Comparison of ENCODE assay signal across 29 cellular contexts in genomic region chr12:45849289-45849688, GRCh38.
"Had no signal": no experiment of that assay in that cellular context is flagged by ENCODE, and none has a peak within 500 bp of the region (broad histone marks: within the 10 kb centered on the region; RNA-seq: fewer than 3 reads in every experiment).

No MANE protein-coding gene starts in this region.

- DNase-seq: activated CD4-positive, alpha-beta T cell treated with anti-CD3 and anti-CD28 coated beads for 36 hours; activated CD4-positive, alpha-beta T cell treated with anti-CD3 and anti-CD28 coated beads, Interleukin-2, amount 10 ng/mL, durations not matched to agents 7 days and 5 days; activated CD4-positive, alpha-beta T cell treated with anti-CD3 and anti-CD28 coated beads, Interleukin-2, amount 50 U/mL, for 48 hours; activated CD8-positive, alpha-beta T cell treated with anti-CD3 and anti-CD28 coated beads, Interleukin-2, amount 10 ng/mL, durations not matched to agents 7 days and 5 days; activated gamma-delta T cell; activated naive CD4-positive, alpha-beta T cell treated with Interleukin-2 at 50 U/mL for 16 hours; activated T-cell treated with anti-CD3 and anti-CD28 coated beads, Interleukin-2, amount 50 U/mL, for 24 hours; adrenal gland; caudate nucleus; cerebellar nuclear complex; Kasumi-1; KG1; MM.1S; MV-4-11; NCI-H1092; NCI-H1436 treated with DMSO at 0.1 percent for 48 hours; NCI-H1694 treated with DMSO at 0.1 percent for 48 hours; NCI-H2029; NCI-H345; NCI-H524 treated with DMSO at 0.1 percent for 48 hours; NK-92 treated with Interleukin-12 subunit alpha and Interleukin-12 subunit beta, amount 100 ng/mL, for 24 hours; PC-9; Right ventricle myocardium superior; SJCRH30 had no signal

- ATAC-seq: activated CD4-positive, alpha-beta T cell treated with anti-CD3 and anti-CD28 coated beads for 36 hours; activated CD4-positive, CD25-positive, alpha-beta regulatory T cell treated with anti-CD3 and anti-CD28 coated beads, Interleukin-2, amount 50 U/mL, for 24 hours; activated CD8-positive, alpha-beta T cell treated with anti-CD3 and anti-CD28 coated beads, Interleukin-2, amount 10 ng/mL, durations not matched to agents 7 days and 5 days; WTC11 had no signal

- FAIRE-seq: bronchial epithelial cell, TTC549 had no signal

- H3K4me3 ChIP-seq: adrenal gland, PC-9, SJCRH30, SK-N-MC had no signal
